1 cellular context compared by ENCODE assay signal in genomic region chr22:30208631-30209603, GRCh38.
TF ChIP-seq lines count a peak whose summit lies in the region.

No MANE protein-coding gene starts in this region.

TF ChIP-seq in HepG2, 621 proteins besides CTCF, POLR2A, EP300 and RAD21 (continued from another document and continues in another):
- TF ChIP-seq AFF4 (CRISPR knock-in tag; IDR thresholded peaks at IDR 0.05) (no peak), BRD4 (CRISPR knock-in tag; IDR thresholded peaks at IDR 0.05) (no peak; the same call in 1 of the 2 replicates), NR1H2 (CRISPR knock-in tag; IDR thresholded peaks at IDR 0.05; ENCODE audit: borderline replicate concordance, low read depth) (no peak), ZC3H4 (CRISPR knock-in tag; IDR thresholded peaks at IDR 0.05; ENCODE audit: borderline replicate concordance) (no peak; the same call in 1 of the 2 replicates), IRX3 (CRISPR knock-in tag; IDR thresholded peaks at IDR 0.05; ENCODE audit: borderline replicate concordance, low read depth) (no peak), RFX3 (CRISPR knock-in tag; IDR thresholded peaks at IDR 0.05) (no peak), ZNF460 (CRISPR knock-in tag; IDR thresholded peaks at IDR 0.05; ENCODE audit: borderline replicate concordance) (no peak), TMF1 (CRISPR knock-in tag; IDR thresholded peaks at IDR 0.05; ENCODE audit: low read depth) (no peak), NPAS2 (CRISPR knock-in tag; IDR thresholded peaks at IDR 0.05; ENCODE audit: borderline replicate concordance) (no peak), ZNF644 (CRISPR knock-in tag; IDR thresholded peaks at IDR 0.05; ENCODE audit: low read depth) (no peak), CCDC6 (CRISPR knock-in tag; IDR thresholded peaks at IDR 0.05) (no peak), ZBTB7A (CRISPR knock-in tag; IDR thresholded peaks at IDR 0.05) (no peak), HIVEP1 (CRISPR knock-in tag; IDR thresholded peaks at IDR 0.05) (no peak), ZNF333 (CRISPR knock-in tag; IDR thresholded peaks at IDR 0.05; ENCODE audit: borderline replicate concordance) (no peak), ZSCAN22 (CRISPR knock-in tag; IDR thresholded peaks at IDR 0.05) (no peak), MIER2 (CRISPR knock-in tag; IDR thresholded peaks at IDR 0.05) (no peak), ZNF280D (CRISPR knock-in tag; IDR thresholded peaks at IDR 0.05) (no peak), KAT2B (IDR thresholded peaks at IDR 0.05; ENCODE audit: borderline replicate concordance, low read depth, low read length) (no peak), BCL3 (CRISPR knock-in tag; IDR thresholded peaks at IDR 0.05) (no peak), ZNF773 (CRISPR knock-in tag; IDR thresholded peaks at IDR 0.05; ENCODE audit: borderline replicate concordance) (no peak), PRMT3 (CRISPR knock-in tag; IDR thresholded peaks at IDR 0.05; ENCODE audit: borderline replicate concordance, low read depth) (no peak), PLRG1 (conservative IDR thresholded peaks at IDR 0.05) (no peak), ZNF101 (CRISPR knock-in tag; IDR thresholded peaks at IDR 0.05; ENCODE audit: borderline replicate concordance, low read depth) (no peak), IKZF5 (CRISPR knock-in tag; IDR thresholded peaks at IDR 0.05) (peak; percentile 50; the same call in 1 of the 2 replicates), TRIM22 (IDR thresholded peaks at IDR 0.05) (no peak), MTF1 (CRISPR knock-in tag; IDR thresholded peaks at IDR 0.05) (no peak), RNF2 (conservative IDR thresholded peaks at IDR 0.05; ENCODE audit: low read depth) (peak; percentile 67; the same call in 1 of the 2 replicates), CBX1 (IDR thresholded peaks at IDR 0.05; ENCODE audit: low read depth) (no peak), TBP (CRISPR knock-in tag; IDR thresholded peaks at IDR 0.05) (no peak), ZNF331 (CRISPR knock-in tag; IDR thresholded peaks at IDR 0.05) (0 out of 2 replicates have a peak, but pooled peaks have one; percentile 13), MED1 (CRISPR knock-in tag; IDR thresholded peaks at IDR 0.05) (peak; percentile 83), SALL2 (CRISPR knock-in tag; IDR thresholded peaks at IDR 0.05) (0 out of 2 replicates have a peak, but pooled peaks have one; percentile 63), STAT5B (CRISPR knock-in tag; IDR thresholded peaks at IDR 0.05) (no peak), MATR3 (CRISPR knock-in tag; IDR thresholded peaks at IDR 0.05) (no peak), PRDM4 (CRISPR knock-in tag; IDR thresholded peaks at IDR 0.05; ENCODE audit: borderline replicate concordance) (no peak), TOPORS (CRISPR knock-in tag; IDR thresholded peaks at IDR 0.05) (no peak), KLF6 (CRISPR knock-in tag; IDR thresholded peaks at IDR 0.05) (0 out of 2 replicates have a peak, but pooled peaks have one; percentile 57), ZNF768 (CRISPR knock-in tag; IDR thresholded peaks at IDR 0.05) (no peak), SRF (IDR thresholded peaks at IDR 0.05; ENCODE audit: low read depth, low read length) (no peak), SOX6 (IDR thresholded peaks at IDR 0.05) (no peak), SOX6 (CRISPR knock-in tag; IDR thresholded peaks at IDR 0.05) (peak; percentile 39), FOXK1 (CRISPR knock-in tag; IDR thresholded peaks at IDR 0.05; ENCODE audit: borderline replicate concordance, low read depth) (no peak), ZFYVE20 (CRISPR knock-in tag; IDR thresholded peaks at IDR 0.05; ENCODE audit: borderline replicate concordance, low read depth) (no peak), ZNF546 (CRISPR knock-in tag; conservative IDR thresholded peaks at IDR 0.05) (no peak), ZNF138 (CRISPR knock-in tag; IDR thresholded peaks at IDR 0.05; ENCODE audit: low read depth) (no peak)
- TF ChIP-seq, protein P1, sequence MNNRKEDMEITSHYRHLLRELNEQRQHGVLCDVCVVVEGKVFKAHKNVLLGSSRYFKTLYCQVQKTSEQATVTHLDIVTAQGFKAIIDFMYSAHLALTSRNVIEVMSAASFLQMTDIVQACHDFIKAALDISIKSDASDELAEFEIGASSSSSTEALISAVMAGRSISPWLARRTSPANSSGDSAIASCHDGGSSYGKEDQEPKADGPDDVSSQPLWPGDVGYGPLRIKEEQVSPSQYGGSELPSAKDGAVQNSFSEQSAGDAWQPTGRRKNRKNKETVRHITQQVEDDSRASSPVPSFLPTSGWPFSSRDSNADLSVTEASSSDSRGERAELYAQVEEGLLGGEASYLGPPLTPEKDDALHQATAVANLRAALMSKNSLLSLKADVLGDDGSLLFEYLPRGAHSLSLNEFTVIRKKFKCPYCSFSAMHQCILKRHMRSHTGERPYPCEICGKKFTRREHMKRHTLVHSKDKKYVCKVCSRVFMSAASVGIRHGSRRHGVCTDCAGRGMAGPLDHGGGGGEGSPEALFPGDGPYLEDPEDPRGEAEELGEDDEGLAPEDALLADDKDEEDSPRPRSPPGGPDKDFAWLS (CRISPR knock-in tag; IDR thresholded peaks at IDR 0.05; ENCODE audit: borderline replicate concordance): no peak
- TF ChIP-seq, protein P2, sequence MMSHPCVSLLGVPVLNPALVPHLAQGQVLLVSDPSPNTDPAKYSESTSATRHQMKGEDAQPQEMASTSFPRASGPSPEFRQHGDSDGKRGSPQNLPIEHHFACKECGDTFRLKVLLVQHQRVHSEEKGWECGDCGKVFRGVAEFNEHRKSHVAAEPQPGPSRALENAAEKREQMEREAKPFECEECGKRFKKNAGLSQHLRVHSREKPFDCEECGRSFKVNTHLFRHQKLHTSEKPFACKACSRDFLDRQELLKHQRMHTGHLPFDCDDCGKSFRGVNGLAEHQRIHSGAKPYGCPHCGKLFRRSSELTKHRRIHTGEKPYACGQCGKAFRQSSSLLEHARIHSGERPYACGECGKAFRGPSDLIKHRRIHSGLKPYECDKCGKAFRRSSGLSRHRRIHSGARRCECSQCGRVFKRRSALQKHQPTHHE (CRISPR knock-in tag; IDR thresholded peaks at IDR 0.05; ENCODE audit: borderline replicate concordance): no peak
- TF ChIP-seq, protein P3, sequence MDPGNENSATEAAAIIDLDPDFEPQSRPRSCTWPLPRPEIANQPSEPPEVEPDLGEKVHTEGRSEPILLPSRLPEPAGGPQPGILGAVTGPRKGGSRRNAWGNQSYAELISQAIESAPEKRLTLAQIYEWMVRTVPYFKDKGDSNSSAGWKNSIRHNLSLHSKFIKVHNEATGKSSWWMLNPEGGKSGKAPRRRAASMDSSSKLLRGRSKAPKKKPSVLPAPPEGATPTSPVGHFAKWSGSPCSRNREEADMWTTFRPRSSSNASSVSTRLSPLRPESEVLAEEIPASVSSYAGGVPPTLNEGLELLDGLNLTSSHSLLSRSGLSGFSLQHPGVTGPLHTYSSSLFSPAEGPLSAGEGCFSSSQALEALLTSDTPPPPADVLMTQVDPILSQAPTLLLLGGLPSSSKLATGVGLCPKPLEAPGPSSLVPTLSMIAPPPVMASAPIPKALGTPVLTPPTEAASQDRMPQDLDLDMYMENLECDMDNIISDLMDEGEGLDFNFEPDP (CRISPR knock-in tag; conservative IDR thresholded peaks at IDR 0.05): no peak
- TF ChIP-seq, protein P4, sequence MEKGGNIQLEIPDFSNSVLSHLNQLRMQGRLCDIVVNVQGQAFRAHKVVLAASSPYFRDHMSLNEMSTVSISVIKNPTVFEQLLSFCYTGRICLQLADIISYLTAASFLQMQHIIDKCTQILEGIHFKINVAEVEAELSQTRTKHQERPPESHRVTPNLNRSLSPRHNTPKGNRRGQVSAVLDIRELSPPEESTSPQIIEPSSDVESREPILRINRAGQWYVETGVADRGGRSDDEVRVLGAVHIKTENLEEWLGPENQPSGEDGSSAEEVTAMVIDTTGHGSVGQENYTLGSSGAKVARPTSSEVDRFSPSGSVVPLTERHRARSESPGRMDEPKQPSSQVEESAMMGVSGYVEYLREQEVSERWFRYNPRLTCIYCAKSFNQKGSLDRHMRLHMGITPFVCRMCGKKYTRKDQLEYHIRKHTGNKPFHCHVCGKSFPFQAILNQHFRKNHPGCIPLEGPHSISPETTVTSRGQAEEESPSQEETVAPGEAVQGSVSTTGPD (CRISPR knock-in tag; IDR thresholded peaks at IDR 0.05): no peak
